Comparison of ENCODE assay signal across 16 cellular contexts in the genomic region with DNA sequence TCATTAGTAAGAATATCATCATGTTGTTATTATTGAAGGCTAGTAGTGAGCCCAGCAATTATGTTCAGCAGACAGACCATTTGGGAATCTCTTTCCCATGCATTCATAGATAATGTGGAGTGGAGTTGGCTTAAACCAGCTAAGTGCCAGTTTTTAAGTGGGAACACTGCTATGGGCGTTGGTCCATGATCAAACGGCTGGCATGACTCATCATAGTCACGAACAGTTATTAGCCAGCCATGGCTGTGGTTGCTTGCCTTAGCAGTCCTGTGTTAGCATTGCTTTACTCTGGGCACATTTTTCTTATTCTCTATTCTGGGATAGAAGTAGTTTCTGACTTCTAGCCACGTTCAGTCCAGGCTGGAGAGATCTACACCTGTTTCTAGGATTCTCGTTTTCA. TPM values are rescaled to one million over a fixed set of nuclear protein-coding genes. Genes with fewer than 3 reads are reported as not detected.
DNase-seq lines count a peak whose midpoint lies in the region; ATAC-seq, FAIRE-seq and TF ChIP-seq lines count a peak whose summit lies in the region.
"Had no signal": no experiment of that assay in that cellular context is flagged by ENCODE, and none has a peak within 500 bp of the region (broad histone marks: within the 10 kb centered on the region; RNA-seq: fewer than 3 reads in every experiment).

No MANE protein-coding gene starts in this region.

- H3K27ac ChIP-seq in SJSA1 (peak overlapping the region; percentile 79), fibroblast of lung (ENCODE audit: insufficient read depth, low read length) (peak overlapping the region; percentile 64), small intestine (ENCODE audit: low read depth in 1 of 2, low read length in 1 of 2) (no peak overlapping the region)
- H3K27ac ChIP-seq: sigmoid colon, SK-N-MC had no signal

- peak overlapping the region; percentile 9 for H3K27ac Mint-ChIP-seq in activated naive CD8-positive, alpha-beta T cell
- H3K27ac Mint-ChIP-seq in activated naive CD8-positive, alpha-beta T cell treated with anti-CD3 and anti-CD28 coated beads for 36 hours, result no peak overlapping the region
- H3K27ac Mint-ChIP-seq: stimulated activated effector memory CD8-positive, alpha-beta T cell treated with anti-CD3 and anti-CD28 coated beads, Interleukin-12 subunit alpha, Interleukin-12 subunit beta, amount 100 ng/mL, for 72 hours had no signal

- DNase-seq in activated naive CD8-positive, alpha-beta T cell treated with anti-CD3 and anti-CD28 coated beads for 36 hours, result no peak
- DNase-seq in SJSA1 (ENCODE audit: low read depth in 1 of 2, low spot score in 2 of 2) (peak; percentile 58 to 82), fibroblast of lung (ENCODE audit: low read depth in 2 of 2) (peak; percentile 84 to 86), small intestine (peak; percentile 28), COR-L47 (lab: John Stamatoyannopoulos, UW) (no peak), NCI-H2227 treated with DMSO at 0.1 percent for 48 hours (lab: John Stamatoyannopoulos, UW) (no peak)
- DNase-seq: activated T-cell treated with anti-CD3 and anti-CD28 coated beads for 4 hours, AML-193, dorsolateral prefrontal cortex, NCI-H2029 treated with DMSO at 0.1 percent for 48 hours, sigmoid colon had no signal

- FAIRE-seq in small intestine (lab: Jason Lieb, UNC), result no peak

- H3K36me3 ChIP-seq in SJSA1 (peaks cover 88% of the 10 kb centered on the region), fibroblast of lung (ENCODE audit: control insufficient read depth, insufficient read depth, low read length) (peaks cover 12% of the 10 kb centered on the region), small intestine (ENCODE audit: control insufficient read depth in 2 of 2, insufficient read depth in 2 of 2, low read length in 2 of 2) (peaks cover 26 to 43% of the 10 kb centered on the region in 2 donors)

- H3K9me3 ChIP-seq in SJSA1 (replicated peaks) (no peaks in the 10 kb centered on the region), fibroblast of lung (ENCODE audit: control insufficient read depth, insufficient read depth, low read depth, low read length) (no peaks in the 10 kb centered on the region), small intestine (ENCODE audit: control insufficient read depth, low read depth) (no peaks in the 10 kb centered on the region)
- H3K9me3 ChIP-seq: sigmoid colon had no signal

- no peaks in the 10 kb centered on the region for H4K20me1 ChIP-seq in fibroblast of lung (ENCODE audit: control insufficient read depth, extremely low read depth, insufficient read depth, low read length)

- peaks cover 2% of the 10 kb centered on the region for H3K4me1 Mint-ChIP-seq in activated naive CD8-positive, alpha-beta T cell (ENCODE audit: low read depth)
- no peaks in the 10 kb centered on the region for H3K4me1 Mint-ChIP-seq in activated naive CD8-positive, alpha-beta T cell treated with anti-CD3 and anti-CD28 coated beads for 36 hours
- H3K4me1 Mint-ChIP-seq: stimulated activated effector memory CD8-positive, alpha-beta T cell treated with anti-CD3 and anti-CD28 coated beads, Interleukin-12 subunit alpha, Interleukin-12 subunit beta, amount 100 ng/mL, for 72 hours had no signal

- H3K9me3 Mint-ChIP-seq in activated naive CD8-positive, alpha-beta T cell (ENCODE audit: low read depth), result no peaks in the 10 kb centered on the region
- H3K9me3 Mint-ChIP-seq in activated naive CD8-positive, alpha-beta T cell treated with anti-CD3 and anti-CD28 coated beads for 36 hours, result no peaks in the 10 kb centered on the region
- H3K9me3 Mint-ChIP-seq: stimulated activated effector memory CD8-positive, alpha-beta T cell treated with anti-CD3 and anti-CD28 coated beads, Interleukin-12 subunit alpha, Interleukin-12 subunit beta, amount 100 ng/mL, for 72 hours had no signal

- H3K4me3 ChIP-seq in SJSA1 (no peak overlapping the region), fibroblast of lung (replicated peaks in 1 of 4; ENCODE audit: control extremely low read depth in 1 of 4, insufficient read depth in 1 of 4, low read depth in 3 of 4, low read length in 4 of 4) (no peak overlapping the region), small intestine (ENCODE audit: low read depth in 1 of 2, low read length in 2 of 2) (no peak overlapping the region)
- H3K4me3 ChIP-seq: dorsolateral prefrontal cortex, sigmoid colon, SK-N-MC had no signal

- peaks cover 17% of the 10 kb centered on the region for H3K36me3 Mint-ChIP-seq in activated naive CD8-positive, alpha-beta T cell
- peaks cover 21% of the 10 kb centered on the region for H3K36me3 Mint-ChIP-seq in activated naive CD8-positive, alpha-beta T cell treated with anti-CD3 and anti-CD28 coated beads for 36 hours

- TF ChIP-seq CTCF in fibroblast of lung (conservative IDR thresholded peaks at IDR 0.05 in 1 of 2, IDR thresholded peaks at IDR 0.05 in 1 of 2; ENCODE audit: low read depth in 1 of 2, low read length in 2 of 2), result no peak

- WGBS in small intestine, 3 donors, result 45 to 66% (median 58%) methylated on average over 5 of the region's 5 CpGs

- peaks cover 15% of the 10 kb centered on the region for H3K4me1 ChIP-seq in SJSA1 (replicated peaks)
- peaks cover 2% of the 10 kb centered on the region for H3K4me1 ChIP-seq in fibroblast of lung (ENCODE audit: control insufficient read depth, extremely low read depth, insufficient read depth, low read length)
- H3K4me1 ChIP-seq in small intestine (ENCODE audit: control insufficient read depth in 2 of 2, insufficient read depth in 1 of 2, low read depth in 1 of 2, low read length in 1 of 2), result no peaks in the 10 kb centered on the region
- H3K4me1 ChIP-seq: sigmoid colon had no signal

- H2AFZ ChIP-seq in fibroblast of lung (ENCODE audit: low read length), result no peak overlapping the region

- no peak overlapping the region for H3K4me3 Mint-ChIP-seq in activated naive CD8-positive, alpha-beta T cell
- H3K4me3 Mint-ChIP-seq in activated naive CD8-positive, alpha-beta T cell treated with anti-CD3 and anti-CD28 coated beads for 36 hours, result no peak overlapping the region
- H3K4me3 Mint-ChIP-seq: stimulated activated effector memory CD8-positive, alpha-beta T cell treated with anti-CD3 and anti-CD28 coated beads, Interleukin-12 subunit alpha, Interleukin-12 subunit beta, amount 100 ng/mL, for 72 hours had no signal

- H3K27me3 ChIP-seq in SJSA1 (replicated peaks) (no peaks in the 10 kb centered on the region), fibroblast of lung (ENCODE audit: control insufficient read depth, insufficient read depth, low read length) (no peaks in the 10 kb centered on the region), small intestine (ENCODE audit: control insufficient read depth in 2 of 2, insufficient read depth in 2 of 2, low read length in 2 of 2) (no peaks in the 10 kb centered on the region)
- H3K27me3 ChIP-seq: dorsolateral prefrontal cortex, sigmoid colon had no signal

- H3K79me2 ChIP-seq in fibroblast of lung (ENCODE audit: control insufficient read depth, insufficient read depth, low read length), result no peaks in the 10 kb centered on the region

- no peak overlapping the region for H3K4me2 ChIP-seq in fibroblast of lung (ENCODE audit: extremely low read depth, insufficient read depth, low read length)

- ATAC-seq in activated CD4-positive, CD25-positive, alpha-beta regulatory T cell treated with anti-CD3 and anti-CD28 coated beads, Interleukin-2, amount 50 U/mL, for 24 hours, result no peak
- ATAC-seq: left lobe of liver; stimulated activated effector memory CD8-positive, alpha-beta T cell treated with anti-CD3 and anti-CD28 coated beads, Interleukin-12 subunit alpha, Interleukin-12 subunit beta, amount 100 ng/mL, for 72 hours had no signal

- H3K9ac ChIP-seq in fibroblast of lung (ENCODE audit: insufficient read depth, low read length), result no peak overlapping the region

- no peaks in the 10 kb centered on the region for H3K27me3 Mint-ChIP-seq in activated naive CD8-positive, alpha-beta T cell
- H3K27me3 Mint-ChIP-seq in activated naive CD8-positive, alpha-beta T cell treated with anti-CD3 and anti-CD28 coated beads for 36 hours, result no peaks in the 10 kb centered on the region

RNA-seq across cellular contexts. Expression of gene EIF4E2, which starts 17.7 kb away (rescaled TPM):
- 10 to 100 TPM; 70.1 to 71.8 TPM for total RNA-seq in activated naive CD8-positive, alpha-beta T cell treated with anti-CD3 and anti-CD28 coated beads for 36 hours
- total RNA-seq in SJSA1 (2014; rRNA removed; shearing (Covaris generic)), result 105 and 124 TPM in 2 replicates
- total RNA-seq in fibroblast of lung, result 94.5 and 101 TPM in 2 replicates
- 75.3 and 77.6 TPM in 2 replicates for polyA plus RNA-seq in fibroblast of lung
- polyA plus RNA-seq in fibroblast of lung (2012), result 92.7 and 118 TPM in 2 replicates
- polyA minus RNA-seq in fibroblast of lung (ENCODE audit: low replicate concordance), result 31.8 and 54.8 TPM in 2 replicates
- 100 to 1,000 TPM in 1 of 3 donors, 10 to 100 TPM in 2; 67.9 to 103 (median 98.4) TPM for polyA plus RNA-seq in small intestine

RNA-seq across cellular contexts. Expression of gene TIGD1, which starts 17.8 kb away (rescaled TPM):
- total RNA-seq in activated naive CD8-positive, alpha-beta T cell treated with anti-CD3 and anti-CD28 coated beads for 36 hours, result 1 to 10 TPM; 6.9 to 7.0 TPM
- total RNA-seq in SJSA1 (2014; rRNA removed; shearing (Covaris generic)), result 3.7 and 5.0 TPM in 2 replicates
- 2.1 and 4.0 TPM in 2 replicates for total RNA-seq in fibroblast of lung
- polyA plus RNA-seq in fibroblast of lung (2.5 and 3.0 TPM in 2 replicates), small intestine (1 to 10 TPM in 2 of 3 donors, under 1 TPM in 1; 0.54 to 3.1 (median 2.8) TPM)
- polyA plus RNA-seq in fibroblast of lung (2012), result 1.4 and 2.1 TPM in 2 replicates
- polyA minus RNA-seq in fibroblast of lung (ENCODE audit: low replicate concordance), result 0.12 and 1.6 TPM in 2 replicates

RNA-seq across cellular contexts. Expression of gene CHRNG, which starts 28.7 kb away (rescaled TPM):
- not detected for total RNA-seq in activated naive CD8-positive, alpha-beta T cell treated with anti-CD3 and anti-CD28 coated beads for 36 hours
- not detected in 2 replicates for total RNA-seq in SJSA1 (2014; rRNA removed; shearing (Covaris generic))
- not detected in 2 replicates for total RNA-seq in fibroblast of lung
- polyA plus RNA-seq in fibroblast of lung (not detected in 2 replicates), small intestine (not detected)
- not detected in 2 replicates for polyA plus RNA-seq in fibroblast of lung (2012)
- not detected in 2 replicates for polyA minus RNA-seq in fibroblast of lung (ENCODE audit: low replicate concordance)
- total RNA-seq: dorsolateral prefrontal cortex, left lobe of liver, sigmoid colon had no signal
- polyA plus RNA-seq: sigmoid colon had no signal

RNA-seq across cellular contexts. Expression of gene CHRND, which starts 42.2 kb away (rescaled TPM):
- not detected for total RNA-seq in activated naive CD8-positive, alpha-beta T cell treated with anti-CD3 and anti-CD28 coated beads for 36 hours
- total RNA-seq in SJSA1 (2014; rRNA removed; shearing (Covaris generic)), result not detected in 2 replicates
- total RNA-seq in fibroblast of lung, result not detected in 2 replicates
- polyA plus RNA-seq in fibroblast of lung, result not detected in 2 replicates
- polyA plus RNA-seq in fibroblast of lung (2012), result not detected in 2 replicates
- not detected in 2 replicates for polyA minus RNA-seq in fibroblast of lung (ENCODE audit: low replicate concordance)
- not detected for polyA plus RNA-seq in small intestine
- total RNA-seq: left lobe of liver, sigmoid colon had no signal
- polyA plus RNA-seq: sigmoid colon had no signal

RNA-seq across cellular contexts. Expression of gene PRSS56, which starts 48.0 kb away (rescaled TPM):
- not detected for total RNA-seq in activated naive CD8-positive, alpha-beta T cell treated with anti-CD3 and anti-CD28 coated beads for 36 hours
- not detected in 2 replicates for total RNA-seq in SJSA1 (2014; rRNA removed; shearing (Covaris generic))
- total RNA-seq in fibroblast of lung, result not detected in 2 replicates
- not detected in 2 replicates for polyA plus RNA-seq in fibroblast of lung
- not detected in 2 replicates for polyA plus RNA-seq in fibroblast of lung (2012)
- not detected in 2 replicates for polyA minus RNA-seq in fibroblast of lung (ENCODE audit: low replicate concordance)
- polyA plus RNA-seq in small intestine, result not detected
- total RNA-seq: left lobe of liver, sigmoid colon had no signal
- polyA plus RNA-seq: sigmoid colon had no signal

Comparison
In these comparisons a context has a peak if more than half of its experiments do, and no peak if none do; other contexts are left out.
1. DNase-seq: peak in SJSA1 (2 of 2), fibroblast of lung (2 of 2) and small intestine (single experiment); none in activated naive CD8-positive, alpha-beta T cell treated with anti-CD3 and anti-CD28 coated beads for 36 hours (single experiment), COR-L47 (single experiment) and NCI-H2227 treated with DMSO at 0.1 percent for 48 hours (single experiment).
2. H3K27ac ChIP-seq: peak in SJSA1 (single experiment) and fibroblast of lung (single experiment); none in small intestine (0 of 2).